ENCODE assay signal across 7 cellular contexts in genomic region chr11:47415091-47415854, GRCh38. TPM values are rescaled to one million over a fixed set of nuclear protein-coding genes. Genes with fewer than 3 reads are reported as not detected.
DNase-seq lines count a peak whose midpoint lies in the region; ATAC-seq, FAIRE-seq and TF ChIP-seq lines count a peak whose summit lies in the region.
"Had no signal": no experiment of that assay in that cellular context is flagged by ENCODE, and none has a peak within 500 bp of the region (broad histone marks: within the 10 kb centered on the region; RNA-seq: fewer than 3 reads in every experiment).

No MANE protein-coding gene starts in this region.

- intact Hi-C loops in kidney (cut with DNase I) (no loop called here), transverse colon (cut with DNase I; ENCODE audit: low total_unique reads) (no loop called here)

- H3K36me3 ChIP-seq in kidney (ENCODE audit: control insufficient read depth in 1 of 2, insufficient read depth in 2 of 2, low read length in 2 of 2) (peaks cover 12 to 25% of the 10 kb centered on the region in 2 donors), transverse colon (peaks cover 0 to 17% (median 8%) of the 10 kb centered on the region in 4 donors)

- H3K4me1 Mint-ChIP-seq in T-helper 2 cell treated with Interferon-gamma antibody and Interleukin-4, amounts not matched to agents 5 μg/mL and 100 μg/mL, for 36 hours (ENCODE audit: low read depth) = no peaks in the 10 kb centered on the region

- H3K9me3 ChIP-seq in kidney (ENCODE audit: control insufficient read depth in 1 of 2, low read length in 2 of 2) (no peaks in the 10 kb centered on the region), transverse colon (no peaks in the 10 kb centered on the region)

- no peak overlapping the region for H3K9ac ChIP-seq in kidney (ENCODE audit: low read length in 2 of 2)

- DNase-seq in T-helper 2 cell treated with Interferon-gamma antibody and Interleukin-4, amounts not matched to agents 5 μg/mL and 100 μg/mL, for 36 hours (ENCODE audit: low spot score) = no peak
- DNase-seq in T-helper 2 cell = no peak
- DNase-seq in kidney = peak; percentile 73
- DNase-seq in transverse colon = no peak

- in situ Hi-C loops in transverse colon (cut with MboI; ENCODE audit: low pct_ligation_motif_present in 1 of 4, low pct_unique_long_range_greater_than_20kb in 1 of 4, low sequenced_read_pairs in 3 of 4) = no loop called here

- no peaks in the 10 kb centered on the region for H3K9me3 Mint-ChIP-seq in T-helper 2 cell treated with Interferon-gamma antibody and Interleukin-4, amounts not matched to agents 5 μg/mL and 100 μg/mL, for 36 hours

- no peaks in the 10 kb centered on the region for H3K27me3 ChIP-seq in transverse colon

- TF ChIP-seq CTCF in kidney (IDR thresholded peaks at IDR 0.05; ENCODE audit: borderline replicate concordance, extremely low read depth, insufficient read depth) (no peak), transverse colon (IDR thresholded peaks at IDR 0.05) (no peak)

- H3K4me3 ChIP-seq in kidney (ENCODE audit: low read length in 2 of 2) (no peak overlapping the region), transverse colon (no peak overlapping the region)

- FAIRE-seq in kidney (lab: Jason Lieb, UNC) = no peak

- no peaks in the 10 kb centered on the region for H3K27me3 Mint-ChIP-seq in T-helper 2 cell treated with Interferon-gamma antibody and Interleukin-4, amounts not matched to agents 5 μg/mL and 100 μg/mL, for 36 hours (ENCODE audit: low read depth)

- ATAC-seq in HG03175 (IDR thresholded peaks at IDR 0.05; ENCODE audit: unreplicated experiment) = no peak
- no peak for ATAC-seq in GM19351 (IDR thresholded peaks at IDR 0.05; ENCODE audit: unreplicated experiment)

- peak overlapping the region; percentile 6 for H3K27ac Mint-ChIP-seq in T-helper 2 cell treated with Interferon-gamma antibody and Interleukin-4, amounts not matched to agents 5 μg/mL and 100 μg/mL, for 36 hours

- no peak for TF ChIP-seq EP300 in transverse colon (IDR thresholded peaks at IDR 0.05; ENCODE audit: low read depth)

- H3K27ac ChIP-seq in kidney (ENCODE audit: low read depth in 2 of 2, low read length in 2 of 2) = peak overlapping the region in 1 of 2 donors; percentile 23
- H3K27ac ChIP-seq in transverse colon = peak overlapping the region; percentile 82 to 85 (median 85)

- WGBS in transverse colon (ENCODE audit: low coverage in 1 of 2), 2 donors = 90% methylated on average over 28 of the region's 31 CpGs; no CpG with 5 or more reads in 1 of the 2 donors

- H3K4me1 ChIP-seq in kidney (ENCODE audit: control insufficient read depth in 1 of 2, insufficient read depth in 1 of 2, low read depth in 1 of 2, low read length in 2 of 2) (peaks cover 0 to 4% of the 10 kb centered on the region in 2 donors), transverse colon (peaks cover 9 to 27% (median 18%) of the 10 kb centered on the region in 4 donors)

- no peak for TF ChIP-seq POLR2A in transverse colon (IDR thresholded peaks at IDR 0.05)

- no peak overlapping the region for H3K4me3 Mint-ChIP-seq in T-helper 2 cell treated with Interferon-gamma antibody and Interleukin-4, amounts not matched to agents 5 μg/mL and 100 μg/mL, for 36 hours

- peaks cover 28% of the 10 kb centered on the region for H3K36me3 Mint-ChIP-seq in T-helper 2 cell treated with Interferon-gamma antibody and Interleukin-4, amounts not matched to agents 5 μg/mL and 100 μg/mL, for 36 hours (ENCODE audit: low read depth)

RNA-seq across cellular contexts. Expression of gene SLC39A13, which starts 6.9 kb away (rescaled TPM):
- total RNA-seq in kidney (80.6 TPM), transverse colon (10 to 100 TPM; 19.9 to 56.9 (median 43.1) TPM)
- polyA plus RNA-seq in kidney (ENCODE audit: insufficient read depth, low read depth, low replicate concordance) = 93.2 TPM

RNA-seq across cellular contexts. Expression of gene PSMC3, which starts 11.0 kb away (rescaled TPM):
- 103 TPM for total RNA-seq in kidney
- polyA plus RNA-seq in kidney (ENCODE audit: insufficient read depth, low read depth, low replicate concordance) = 171 TPM
- total RNA-seq in transverse colon = 100 to 1,000 TPM in 2 of 4 donors, 10 to 100 TPM in 2; 56.5 to 252 (median 91.4) TPM

RNA-seq across cellular contexts. Expression of gene RAPSN, which starts 33.7 kb away (rescaled TPM):
- total RNA-seq in kidney = 0.41 TPM
- 0.28 TPM for polyA plus RNA-seq in kidney (ENCODE audit: insufficient read depth, low read depth, low replicate concordance)
- not detected for total RNA-seq in transverse colon
- total RNA-seq: RPMI7951 had no signal

RNA-seq across cellular contexts. Expression of gene SPI1, which starts 36.9 kb away (rescaled TPM):
- 39.8 TPM for total RNA-seq in kidney
- 7.3 TPM for polyA plus RNA-seq in kidney (ENCODE audit: insufficient read depth, low read depth, low replicate concordance)
- 10 to 100 TPM in 2 of 4 donors, 1 to 10 TPM in 2; 7.1 to 35.5 (median 17.2) TPM for total RNA-seq in transverse colon
- total RNA-seq: RPMI7951 had no signal
